ENCODE assay signal across 17 cellular contexts in genomic region chr13:30610311-30610710, GRCh38.
"Had no signal": no experiment of that assay in that cellular context is flagged by ENCODE, and none has a peak within 500 bp of the region (broad histone marks: within the 10 kb centered on the region; RNA-seq: fewer than 3 reads in every experiment).

No MANE protein-coding gene starts in this region.

- FAIRE-seq: keratinocyte had no signal

- H3K27ac ChIP-seq: adrenal gland, cardiac muscle cell, dorsolateral prefrontal cortex, gastrocnemius medialis, skin epidermis, suprapubic skin, upper lobe of left lung had no signal

- ATAC-seq: gastrocnemius medialis; left lobe of liver; naive thymus-derived CD4-positive, alpha-beta T cell; right cardiac atrium had no signal

- H3K9me3 Mint-ChIP-seq: naive thymus-derived CD4-positive, alpha-beta T cell; stimulated activated naive CD8-positive, alpha-beta T cell treated with anti-CD3 and anti-CD28 coated beads, Interleukin-15, Interleukin-2, amounts not matched to agents 100 ng/mL and 50 ng/mL, for 24 hours had no signal

- H3K27me3 Mint-ChIP-seq: stimulated activated naive CD8-positive, alpha-beta T cell treated with anti-CD3 and anti-CD28 coated beads, Interleukin-15, Interleukin-2, amounts not matched to agents 100 ng/mL and 50 ng/mL, for 24 hours had no signal

- H3K27ac Mint-ChIP-seq: stimulated activated naive CD8-positive, alpha-beta T cell treated with anti-CD3 and anti-CD28 coated beads, Interleukin-15, Interleukin-2, amounts not matched to agents 100 ng/mL and 50 ng/mL, for 24 hours had no signal

- H3K9me3 ChIP-seq: adrenal gland, gastrocnemius medialis, suprapubic skin, upper lobe of left lung had no signal

- DNase-seq: activated CD4-positive, CD25-positive, alpha-beta regulatory T cell treated with anti-CD3 and anti-CD28 coated beads, Interleukin-2, amount 50 U/mL, for 72 hours; activated naive CD4-positive, alpha-beta T cell treated with Interleukin-2 at 50 U/mL for 16 hours; activated T-cell treated with anti-CD3 and anti-CD28 coated beads for 4 hours; adrenal gland; dorsolateral prefrontal cortex; erythroblast; gastrocnemius medialis; naive thymus-derived CD4-positive, alpha-beta T cell; right cardiac atrium; stimulated activated CD4-positive, alpha-beta T cell treated with anti-CD3 and anti-CD28 coated beads, Interleukin-4, amount 100 ng/mL, for 24 hours; upper lobe of left lung had no signal

- H3K36me3 ChIP-seq: adrenal gland, cardiac muscle cell, gastrocnemius medialis, suprapubic skin, upper lobe of left lung had no signal

- H3K27me3 ChIP-seq: adrenal gland, cardiac muscle cell, dorsolateral prefrontal cortex, gastrocnemius medialis, suprapubic skin, upper lobe of left lung had no signal

- H3K4me3 Mint-ChIP-seq: naive thymus-derived CD4-positive, alpha-beta T cell; stimulated activated naive CD8-positive, alpha-beta T cell treated with anti-CD3 and anti-CD28 coated beads, Interleukin-15, Interleukin-2, amounts not matched to agents 100 ng/mL and 50 ng/mL, for 24 hours had no signal

- H3K4me3 ChIP-seq: adrenal gland, cardiac muscle cell, dorsolateral prefrontal cortex, gastrocnemius medialis, skin epidermis, suprapubic skin, upper lobe of left lung had no signal
